Comparison of ENCODE assay signal across 5 cellular contexts in genomic region chrX:153699210-153699783, GRCh38. TPM values are rescaled to one million over a fixed set of nuclear protein-coding genes. Genes with fewer than 3 reads are reported as not detected.
"Had no signal": no experiment of that assay in that cellular context is flagged by ENCODE, and none has a peak within 500 bp of the region (broad histone marks: within the 10 kb centered on the region; RNA-seq: fewer than 3 reads in every experiment).

No MANE protein-coding gene starts in this region.

RNA-seq across cellular contexts. Expression of gene SLC6A8, which starts 11.6 kb away (rescaled TPM):
- total RNA-seq: OCI-LY7 had no signal

RNA-seq across cellular contexts. Expression of gene PNCK, which starts 25.7 kb away (rescaled TPM):
- total RNA-seq: activated CD8-positive, alpha-beta memory T cell treated with anti-CD3 and anti-CD28 coated beads for 36 hours; SJSA1; T-helper 1 cell treated with Interleukin-12 subunit alpha and Interleukin-12 subunit beta and Interleukin-4 antibody, amounts not matched to agents 30 ng/mL and 1 ng/mL, for 36 hours had no signal

RNA-seq across cellular contexts. Expression of gene DUSP9, which starts 52.3 kb away (rescaled TPM):
- total RNA-seq: activated CD4-positive, alpha-beta memory T cell treated with anti-CD3 and anti-CD28 coated beads, Interleukin-2, amount 10 ng/mL, durations not matched to agents 7 days and 5 days; OCI-LY7; T-helper 1 cell treated with Interleukin-12 subunit alpha and Interleukin-12 subunit beta and Interleukin-4 antibody, amounts not matched to agents 30 ng/mL and 1 ng/mL, for 36 hours had no signal
